Comparison of ENCODE assay signal across 8 cellular contexts in genomic region chr7:102425639-102426267, GRCh38. TPM values are rescaled to one million over a fixed set of nuclear protein-coding genes. Genes with fewer than 3 reads are reported as not detected.
DNase-seq lines count a peak whose midpoint lies in the region; ATAC-seq and TF ChIP-seq lines count a peak whose summit lies in the region.

No MANE protein-coding gene starts in this region.

- TF ChIP-seq CTCF in PC-3 (conservative IDR thresholded peaks at IDR 0.05; ENCODE audit: low read depth, low read length), result no peak
- TF ChIP-seq CTCF in prostate gland (IDR thresholded peaks at IDR 0.05), result no peak
- TF ChIP-seq CTCF in HFFc6 (IDR thresholded peaks at IDR 0.05), result no peak

- peak overlapping the region; percentile 100 for H3K27ac Mint-ChIP-seq in activated naive CD4-positive, alpha-beta T cell treated with anti-CD3 and anti-CD28 coated beads, Interleukin-2, amount 10 ng/mL, durations not matched to agents 7 days and 5 days
- H3K27ac Mint-ChIP-seq in memory B cell (peak overlapping the region; percentile 100), HFFc6 (no peak overlapping the region)

- H3K9me2 ChIP-seq in PC-3 (replicated peaks; ENCODE audit: low read length), result no peaks in the 10 kb centered on the region

- WGBS in prostate gland, result 66% methylated on average over 25 of the region's 25 CpGs

- peak overlapping the region; percentile 73 for H3K4me3 Mint-ChIP-seq in activated naive CD4-positive, alpha-beta T cell treated with anti-CD3 and anti-CD28 coated beads, Interleukin-2, amount 10 ng/mL, durations not matched to agents 7 days and 5 days
- peak overlapping the region; percentile 79 for H3K4me3 Mint-ChIP-seq in memory B cell
- no peak overlapping the region for H3K4me3 Mint-ChIP-seq in HFFc6

- TSS peak; percentile 44 for BruUV-seq in PC-3 (replicated peaks; lab: Mats Ljungman, UMichigan)

- H3K4me2 ChIP-seq in PC-3 (ENCODE audit: low read length), result no peak overlapping the region

- H3K9me3 Mint-ChIP-seq in activated naive CD4-positive, alpha-beta T cell treated with anti-CD3 and anti-CD28 coated beads, Interleukin-2, amount 10 ng/mL, durations not matched to agents 7 days and 5 days, result no peaks in the 10 kb centered on the region
- H3K9me3 Mint-ChIP-seq in memory B cell (no peaks in the 10 kb centered on the region), HFFc6 (no peaks in the 10 kb centered on the region)

- peaks cover 82% of the 10 kb centered on the region for H3K4me1 Mint-ChIP-seq in activated naive CD4-positive, alpha-beta T cell treated with anti-CD3 and anti-CD28 coated beads, Interleukin-2, amount 10 ng/mL, durations not matched to agents 7 days and 5 days
- H3K4me1 Mint-ChIP-seq in memory B cell, result peaks cover 51% of the 10 kb centered on the region
- no peaks in the 10 kb centered on the region for H3K4me1 Mint-ChIP-seq in HFFc6 (ENCODE audit: low read depth)

- H3K27me3 ChIP-seq in PC-3 (ENCODE audit: low read length), result no peaks in the 10 kb centered on the region
- H3K27me3 ChIP-seq in prostate gland (replicated peaks; ENCODE audit: insufficient read depth), result no peaks in the 10 kb centered on the region

- peaks cover 4% of the 10 kb centered on the region; the same call in 1 of the 2 replicates for H3K36me3 ChIP-seq in PC-3 (ENCODE audit: low read depth, low read length)
- no peaks in the 10 kb centered on the region for H3K36me3 ChIP-seq in prostate gland

- no peaks in the 10 kb centered on the region for H3F3A ChIP-seq in PC-3 (ENCODE audit: low read length, unreplicated experiment)

- no peaks in the 10 kb centered on the region for H4K20me1 ChIP-seq in PC-3 (ENCODE audit: low read length)

- no peak overlapping the region for H3K27ac ChIP-seq in PC-3 (ENCODE audit: low read length)
- H3K27ac ChIP-seq in prostate gland, result no peak overlapping the region

- CTCF ChIA-PET in PC-3 (lab: Charles Lee), result no interaction called here
- CTCF ChIA-PET in activated naive CD4-positive, alpha-beta T cell treated with anti-CD3 and anti-CD28 coated beads, Interleukin-2, amount 10 ng/mL, durations not matched to agents 7 days and 5 days (lab: Charles Lee), result interaction anchor here (0.7 to 2.8 kb wide), 6 partner anchors 11 to 41 kb away, joined by 3 to 34 read pairs (median 4); no protein-coding TSS in a partner anchor

- POLR2A ChIA-PET in PC-3 (lab: Charles Lee; ENCODE audit: unreplicated experiment), result no interaction called here

- TF ChIP-seq POLR2A in GM15510 (IDR thresholded peaks at IDR 0.05; ENCODE audit: borderline replicate concordance, extremely low read depth, insufficient read length) (peak; percentile 80), prostate gland (IDR thresholded peaks at IDR 0.05) (no peak)

- H3K79me2 ChIP-seq in PC-3 (ENCODE audit: low read length), result no peaks in the 10 kb centered on the region

- H3K27me3 Mint-ChIP-seq in activated naive CD4-positive, alpha-beta T cell treated with anti-CD3 and anti-CD28 coated beads, Interleukin-2, amount 10 ng/mL, durations not matched to agents 7 days and 5 days, result no peaks in the 10 kb centered on the region
- H3K27me3 Mint-ChIP-seq in memory B cell, result no peaks in the 10 kb centered on the region
- H3K27me3 Mint-ChIP-seq in HFFc6 (ENCODE audit: insufficient read depth), result peaks cover 1% of the 10 kb centered on the region

- H3K9me3 ChIP-seq in PC-3 (ENCODE audit: low read length), result no peaks in the 10 kb centered on the region
- no peaks in the 10 kb centered on the region for H3K9me3 ChIP-seq in prostate gland

- intact Hi-C loops in PC-3 (cut with micrococcal nuclease) (no loop called here), prostate gland (cut with DNase I) (no loop called here)

- H3K4me1 ChIP-seq in PC-3 (ENCODE audit: insufficient read depth, low read length) (no peaks in the 10 kb centered on the region), prostate gland (replicated peaks) (no peaks in the 10 kb centered on the region)

- peaks cover 44% of the 10 kb centered on the region for H3K36me3 Mint-ChIP-seq in activated naive CD4-positive, alpha-beta T cell treated with anti-CD3 and anti-CD28 coated beads, Interleukin-2, amount 10 ng/mL, durations not matched to agents 7 days and 5 days
- H3K36me3 Mint-ChIP-seq in memory B cell, result peaks cover 5% of the 10 kb centered on the region
- H3K36me3 Mint-ChIP-seq in HFFc6 (ENCODE audit: low read depth), result peaks cover 12% of the 10 kb centered on the region

- no peak overlapping the region for H3K9ac ChIP-seq in PC-3 (ENCODE audit: low read length)

- no peak overlapping the region for H2AFZ ChIP-seq in PC-3 (ENCODE audit: low read length)

- DNase-seq in PC-3, result no peak
- DNase-seq in activated naive CD4-positive, alpha-beta T cell treated with anti-CD3 and anti-CD28 coated beads, Interleukin-2, amount 10 ng/mL, durations not matched to agents 7 days and 5 days, result peak; percentile 87
- DNase-seq in memory B cell (ENCODE audit: low spot score in 2 of 2), result peak; percentile 79 to 86
- DNase-seq in stimulated activated CD8-positive, alpha-beta memory T cell treated with anti-CD3 and anti-CD28 coated beads, Interleukin-7, amount 100 ng/mL, for 4 hours (ENCODE audit: low read depth in 2 of 2), result peak; percentile 78 to 82
- DNase-seq in prostate gland (ENCODE audit: low spot score), result no peak
- DNase-seq in HFFc6, result no peak

- H3K4me3 ChIP-seq in PC-3 (ENCODE audit: low read length) (no peak overlapping the region), prostate gland (no peak overlapping the region)

- ATAC-seq in HG02678 (IDR thresholded peaks at IDR 0.05; ENCODE audit: unreplicated experiment) (peak; percentile 65), PC-3 (no peak), memory B cell (ENCODE audit: low read depth) (peak; percentile 80)

RNA-seq across cellular contexts. Expression of gene ORAI2, which starts 7.6 kb away (rescaled TPM):
- 20.8 and 21.5 TPM in 2 replicates for total RNA-seq in PC-3 (2014; rRNA removed)
- total RNA-seq in prostate gland, result 10 to 100 TPM; 20.5 to 24.8 TPM
- total RNA-seq in HFFc6 (2021; fragmentation: NEBNext Ultra II Directional; extraction: Animal tissue kit (Norgen Biotek cat#: 25700)), result 10 to 100 TPM; 49.4 to 72.5 (median 54.9) TPM

RNA-seq across cellular contexts. Expression of gene PRKRIP1, which starts 29.6 kb away (rescaled TPM):
- total RNA-seq in PC-3 (2014; rRNA removed), result 28.9 and 49.4 TPM in 2 replicates
- total RNA-seq in prostate gland, result 10 to 100 TPM; 31.6 to 50.1 TPM
- 10 to 100 TPM; 18.8 to 24.7 (median 20.4) TPM for total RNA-seq in HFFc6 (2021; fragmentation: NEBNext Ultra II Directional; extraction: Animal tissue kit (Norgen Biotek cat#: 25700))

RNA-seq across cellular contexts. Expression of gene ALKBH4, which starts 38.9 kb away (rescaled TPM):
- 21.3 and 31.0 TPM in 2 replicates for total RNA-seq in PC-3 (2014; rRNA removed)
- total RNA-seq in prostate gland, result 10 to 100 TPM; 25.2 to 27.0 TPM
- 10 to 100 TPM in 3 of 6 experiments, 1 to 10 TPM in 3; 9.6 to 11.0 (median 10.0) TPM for total RNA-seq in HFFc6 (2021; fragmentation: NEBNext Ultra II Directional; extraction: Animal tissue kit (Norgen Biotek cat#: 25700))

RNA-seq across cellular contexts. Expression of gene LRWD1, which starts 39.0 kb away (rescaled TPM):
- 41.8 and 69.5 TPM in 2 replicates for total RNA-seq in PC-3 (2014; rRNA removed)
- total RNA-seq in prostate gland, result 10 to 100 TPM; 12.8 to 57.7 TPM
- total RNA-seq in HFFc6 (2021; fragmentation: NEBNext Ultra II Directional; extraction: Animal tissue kit (Norgen Biotek cat#: 25700)), result 10 to 100 TPM; 19.4 to 28.2 (median 23.0) TPM

RNA-seq across cellular contexts. Expression of gene POLR2J, which starts 53.0 kb away (rescaled TPM):
- total RNA-seq in PC-3 (2014; rRNA removed), result 71.6 and 101 TPM in 2 replicates
- total RNA-seq in prostate gland, result 10 to 100 TPM; 23.2 to 46.4 TPM
- 10 to 100 TPM; 61.8 to 76.5 (median 66.0) TPM for total RNA-seq in HFFc6 (2021; fragmentation: NEBNext Ultra II Directional; extraction: Animal tissue kit (Norgen Biotek cat#: 25700))

Comparison
In these comparisons a context has a peak if more than half of its experiments do, and no peak if none do; other contexts are left out.
1. DNase-seq: peak in activated naive CD4-positive, alpha-beta T cell treated with anti-CD3 and anti-CD28 coated beads, Interleukin-2, amount 10 ng/mL, durations not matched to agents 7 days and 5 days (single experiment), memory B cell (2 of 2) and stimulated activated CD8-positive, alpha-beta memory T cell treated with anti-CD3 and anti-CD28 coated beads, Interleukin-7, amount 100 ng/mL, for 4 hours (2 of 2); none in PC-3 (single experiment), prostate gland (single experiment) and HFFc6 (single experiment).